10 cellular contexts compared by ENCODE assay signal in the genomic region with DNA sequence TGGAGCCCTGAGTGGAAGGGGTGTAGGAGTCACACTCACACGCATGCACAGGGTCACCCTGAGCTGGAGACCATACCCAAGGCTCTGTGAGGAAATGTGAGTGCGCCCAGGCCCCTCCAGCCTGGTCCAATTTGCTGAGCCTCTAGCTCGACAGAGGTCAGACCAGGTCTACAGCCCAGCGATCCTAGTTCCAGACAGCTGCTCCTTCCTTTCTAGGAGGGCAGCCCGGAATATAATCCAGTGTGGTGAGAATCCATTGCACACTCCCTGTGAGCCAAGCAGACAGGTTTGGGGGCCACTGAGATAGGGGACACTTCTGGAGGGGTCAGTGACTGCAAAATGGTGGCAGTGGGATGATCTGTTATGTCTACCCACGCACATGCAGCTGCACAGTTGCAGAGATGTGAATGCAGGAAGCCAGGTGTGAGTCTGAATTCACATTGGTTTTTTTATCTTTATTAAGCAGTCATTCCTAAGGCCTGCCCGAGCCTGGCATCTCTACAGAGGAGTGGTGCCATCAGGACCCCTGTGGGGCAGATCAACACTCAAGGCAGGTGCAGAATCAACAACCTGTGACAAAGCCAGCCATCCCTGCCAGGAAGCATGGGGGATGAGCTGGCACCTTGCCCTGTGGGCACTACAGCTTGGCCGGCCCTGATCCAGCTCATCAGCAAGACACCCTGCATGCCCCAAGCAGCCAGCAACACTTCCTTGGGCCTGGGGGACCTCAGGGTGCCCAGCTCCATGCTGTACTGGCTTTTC. TPM values are rescaled to one million over a fixed set of nuclear protein-coding genes. Genes with fewer than 3 reads are reported as not detected.
A peak's percentile ranks its signal among the peaks of the same experiment; 100 is the strongest.
DNase-seq lines count a peak whose midpoint lies in the region; TF ChIP-seq lines count a peak whose summit lies in the region.
"Had no signal": no experiment of that assay in that cellular context is flagged by ENCODE, and none has a peak within 500 bp of the region (broad histone marks: within the 10 kb centered on the region; RNA-seq: fewer than 3 reads in every experiment).

A gene with protein sequence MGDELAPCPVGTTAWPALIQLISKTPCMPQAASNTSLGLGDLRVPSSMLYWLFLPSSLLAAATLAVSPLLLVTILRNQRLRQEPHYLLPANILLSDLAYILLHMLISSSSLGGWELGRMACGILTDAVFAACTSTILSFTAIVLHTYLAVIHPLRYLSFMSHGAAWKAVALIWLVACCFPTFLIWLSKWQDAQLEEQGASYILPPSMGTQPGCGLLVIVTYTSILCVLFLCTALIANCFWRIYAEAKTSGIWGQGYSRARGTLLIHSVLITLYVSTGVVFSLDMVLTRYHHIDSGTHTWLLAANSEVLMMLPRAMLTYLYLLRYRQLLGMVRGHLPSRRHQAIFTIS (plus strand): TSS at position 522 of the 762 bp plus-strand sequence. CDS start 82 bp downstream, at position 604.

- DNase-seq in DMS153 (lab: John Stamatoyannopoulos, UW) (peak; percentile 90), NCI-H2081 treated with DMSO at 0.1 percent for 48 hours (lab: John Stamatoyannopoulos, UW) (peak; percentile 77), neural progenitor cell (ENCODE audit: low spot score) (no peak), GDM1 (lab: John Stamatoyannopoulos, UW) (no peak), HCEC 1CT (no peak), SHP77 treated with DMSO at 0.1 percent for 48 hours (lab: John Stamatoyannopoulos, UW) (no peak)
- peak; percentile 12 for DNase-seq in central memory CD4-positive, alpha-beta T cell
- no peak for DNase-seq in stimulated activated CD4-positive, alpha-beta T cell treated with anti-CD3 and anti-CD28 coated beads, Interleukin-4, amount 100 ng/mL, for 1 hour
- DNase-seq: activated CD4-positive, alpha-beta T cell treated with anti-CD3 and anti-CD28 coated beads for 1 hour had no signal

- H3K4me1 Mint-ChIP-seq in neural progenitor cell, result peaks cover 5% of the 10 kb centered on the region

- no peak within 1 kb of the TSS for H3K9ac ChIP-seq in neural progenitor cell

- no peaks in the 10 kb centered on the region for H3K36me3 Mint-ChIP-seq in neural progenitor cell

- peaks cover 2% of the 10 kb centered on the region for H3K4me1 ChIP-seq in neural progenitor cell

- peaks cover 4% of the 10 kb centered on the region for H3K27me3 Mint-ChIP-seq in neural progenitor cell (ENCODE audit: insufficient read depth, low read depth)

- no peak within 1 kb of the TSS for H3K27ac ChIP-seq in neural progenitor cell

- no peaks in the 10 kb centered on the region for H3K79me2 ChIP-seq in neural progenitor cell (ENCODE audit: low read depth)

- no peak for TF ChIP-seq CTCF in neural progenitor cell (IDR thresholded peaks at IDR 0.05)

- H3K9me3 Mint-ChIP-seq in neural progenitor cell, result no peaks in the 10 kb centered on the region

- no peaks in the 10 kb centered on the region for H4K20me1 ChIP-seq in neural progenitor cell (ENCODE audit: low read depth)

- H2AFZ ChIP-seq in neural progenitor cell (replicated peaks), result peak within 1 kb of the TSS; percentile 77

- H3F3A ChIP-seq in neural progenitor cell (ENCODE audit: low read depth), result peaks cover 14% of the 10 kb centered on the region

- H3K4me2 ChIP-seq in neural progenitor cell, result peak within 1 kb of the TSS; percentile 81

- peaks cover 44% of the 10 kb centered on the region for H3K27me3 ChIP-seq in neural progenitor cell

- no peaks in the 10 kb centered on the region for H3K9me3 ChIP-seq in neural progenitor cell (ENCODE audit: low read depth)

- no peaks in the 10 kb centered on the region for H3K36me3 ChIP-seq in neural progenitor cell

- peak within 1 kb of the TSS; percentile 6 for H3K27ac Mint-ChIP-seq in neural progenitor cell

- H3K4me3 Mint-ChIP-seq in neural progenitor cell, result peak within 1 kb of the TSS; percentile 86

- peak within 1 kb of the TSS; percentile 57 for H3K4me3 ChIP-seq in neural progenitor cell

RNA-seq across cellular contexts. Expression of the gene that starts here (rescaled TPM):
- total RNA-seq in neural progenitor cell (ENCODE audit: low replicate concordance), result not detected in 2 replicates
- total RNA-seq: osteocyte had no signal

Comparison
In these comparisons a context has a peak if more than half of its experiments do, and no peak if none do; other contexts are left out.
1. DNase-seq: peak in DMS153 (single experiment), NCI-H2081 treated with DMSO at 0.1 percent for 48 hours (single experiment) and central memory CD4-positive, alpha-beta T cell (single experiment); none in neural progenitor cell (single experiment), stimulated activated CD4-positive, alpha-beta T cell treated with anti-CD3 and anti-CD28 coated beads, Interleukin-4, amount 100 ng/mL, for 1 hour (single experiment), GDM1 (single experiment), HCEC 1CT (single experiment) and SHP77 treated with DMSO at 0.1 percent for 48 hours (single experiment).